ENCODE assay signal across 12 cellular contexts in the genomic region with DNA sequence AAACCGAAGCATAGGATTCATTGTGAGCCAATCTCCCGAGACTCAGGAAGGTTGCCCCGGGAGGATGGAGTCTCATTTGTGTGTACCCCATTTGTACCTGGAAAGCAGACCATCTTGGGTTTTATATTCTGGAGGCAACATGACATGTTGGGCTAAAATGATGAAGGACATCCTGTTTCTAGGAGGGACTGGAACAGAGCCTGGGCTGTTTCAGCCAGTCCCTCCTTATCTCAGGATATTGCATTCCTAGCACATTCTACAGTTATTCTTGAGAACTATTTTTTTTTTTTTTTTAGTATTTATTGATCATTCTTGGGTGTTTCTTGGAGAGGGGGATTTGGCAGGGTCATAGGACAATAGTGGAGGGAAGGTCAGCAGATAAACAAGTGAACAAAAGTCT. TPM values are rescaled to one million over a fixed set of nuclear protein-coding genes. Genes with fewer than 3 reads are reported as not detected.
DNase-seq lines count a peak whose midpoint lies in the region; ATAC-seq and TF ChIP-seq lines count a peak whose summit lies in the region.
"Not testable (repeated sequence)": the region's sequence is repeated elsewhere in the genome, so short reads cannot be mapped to it uniquely, and the experiment has no call there.
"Had no signal": no experiment of that assay in that cellular context is flagged by ENCODE, and none has a peak within 500 bp of the region (broad histone marks: within the 10 kb centered on the region; RNA-seq: fewer than 3 reads in every experiment).

No MANE protein-coding gene starts in this region.

- CTCF ChIA-PET in OCI-LY7 (lab: Charles Lee; ENCODE audit: unreplicated experiment) = not testable (repeated sequence)

- not testable (repeated sequence) for H3K9me3 ChIP-seq in OCI-LY7 (ENCODE audit: low read length); left lung; lower lobe of right lung; thyroid gland; upper lobe of left lung; upper lobe of right lung

- ATAC-seq in left lung (peak; percentile 72), lower lobe of right lung (peak; percentile 57 to 59), upper lobe of left lung (ENCODE audit: low FRiP score in 2 of 2) (peak in 1 of 2 donors; percentile 70)
- not testable (repeated sequence) for ATAC-seq in upper lobe of right lung

- H3K4me3 ChIP-seq in OCI-LY7 (ENCODE audit: low read depth, low read length, poor library complexity, severe bottlenecking); left lung; lower lobe of right lung; thyroid gland (replicated peaks in 1 of 3); upper lobe of left lung; upper lobe of right lung: not testable (repeated sequence)

- not testable (repeated sequence) for H3K27ac ChIP-seq in OCI-LY7 (ENCODE audit: low read depth, low read length, poor library complexity, severe bottlenecking); left lung
- H3K27ac ChIP-seq in lower lobe of right lung (peak overlapping the region; percentile 58), thyroid gland (peak overlapping the region; percentile 60 to 70 (median 66)), upper lobe of left lung (peak overlapping the region; percentile 24 to 51 (median 48)), upper lobe of right lung (peak overlapping the region; percentile 60)

- peaks cover 90% of the 10 kb centered on the region for H3K36me3 ChIP-seq in OCI-LY7 (ENCODE audit: insufficient read depth, low read length)
- peaks cover 0 to 12% of the 10 kb centered on the region in 2 donors for H3K36me3 ChIP-seq in left lung
- not testable (repeated sequence) for H3K36me3 ChIP-seq in lower lobe of right lung, thyroid gland, upper lobe of left lung, upper lobe of right lung

- not testable (repeated sequence) for TF ChIP-seq POLR2A in thyroid gland (IDR thresholded peaks at IDR 0.05); upper lobe of left lung (IDR thresholded peaks at IDR 0.05)

- not testable (repeated sequence) for H2AFZ ChIP-seq in OCI-LY7 (ENCODE audit: low read length)

- not testable (repeated sequence) for H3K9me2 ChIP-seq in OCI-LY7 (ENCODE audit: insufficient read depth, low read length)

- TF ChIP-seq CTCF in OCI-LY7 (conservative IDR thresholded peaks at IDR 0.05; ENCODE audit: low read length); left lung (IDR thresholded peaks at IDR 0.05); lower lobe of right lung (IDR thresholded peaks at IDR 0.05); thyroid gland (IDR thresholded peaks at IDR 0.05); upper lobe of left lung (IDR thresholded peaks at IDR 0.05); upper lobe of right lung (IDR thresholded peaks at IDR 0.05): not testable (repeated sequence)

- intact Hi-C loops in OCI-LY7 (cut with micrococcal nuclease; ENCODE audit: unreplicated experiment); left lung (cut with DNase I); lower lobe of right lung (cut with DNase I); thyroid gland (cut with DNase I); upper lobe of right lung (cut with DNase I): not testable (repeated sequence)

- not testable (repeated sequence) for H3K4me2 ChIP-seq in OCI-LY7 (ENCODE audit: low read length)

- H3K79me2 ChIP-seq in OCI-LY7 (ENCODE audit: insufficient read depth, low read depth, low read length) = peaks cover 86% of the 10 kb centered on the region

- TSS peak; percentile 8 for BruUV-seq in OCI-LY7 (replicated peaks; lab: Mats Ljungman, UMichigan)

- DNase-seq in OCI-LY7 (ENCODE audit: low spot score); left lung; lower lobe of right lung; thyroid gland; upper lobe of left lung; upper lobe of right lung: not testable (repeated sequence)

- H3K27me3 ChIP-seq in left lung; lower lobe of right lung (ENCODE audit: low read depth); thyroid gland; upper lobe of left lung; upper lobe of right lung: not testable (repeated sequence)

- not testable (repeated sequence) for H3K4me1 ChIP-seq in OCI-LY7 (ENCODE audit: insufficient read depth, low read length, poor library complexity, severe bottlenecking); upper lobe of right lung
- peaks cover 0 to 27% of the 10 kb centered on the region in 2 donors for H3K4me1 ChIP-seq in left lung
- H3K4me1 ChIP-seq in lower lobe of right lung = peaks cover 10% of the 10 kb centered on the region
- peaks cover 4 to 16% of the 10 kb centered on the region in 2 donors for H3K4me1 ChIP-seq in thyroid gland
- H3K4me1 ChIP-seq in upper lobe of left lung = peaks cover under 1 to 15% (median 12%) of the 10 kb centered on the region in 4 donors

- POLR2A ChIA-PET in OCI-LY7 (lab: Charles Lee) = not testable (repeated sequence)

- not testable (repeated sequence) for TF ChIP-seq EP300 in upper lobe of left lung (IDR thresholded peaks at IDR 0.05)

- not testable (repeated sequence) for H4K20me1 ChIP-seq in OCI-LY7 (ENCODE audit: insufficient read depth, low read length)

- WGBS in thyroid gland, 2 donors = 83 to 86% methylated on average over 3 of the region's 3 CpGs
- WGBS in upper lobe of left lung, 2 donors = 70 to 83% methylated on average over 3 of the region's 3 CpGs

RNA-seq across cellular contexts. Expression of gene POLD1, which starts 6.1 kb away (rescaled TPM):
- 147 and 233 TPM in 2 replicates for total RNA-seq in OCI-LY7 (2014; rRNA removed; shearing (Covaris generic))
- total RNA-seq in OCI-LY7 (2022) (119 and 127 TPM in 2 replicates), left lung (10 to 100 TPM; 38.3 to 58.3 TPM), lower lobe of right lung (35.1 TPM), thyroid gland (10 to 100 TPM; 12.9 to 27.5 (median 19.0) TPM), upper lobe of left lung (10 to 100 TPM; 20.5 to 66.0 (median 44.0) TPM), upper lobe of right lung (34.4 TPM)

RNA-seq across cellular contexts. Expression of gene NR1H2, which starts 14.0 kb away (rescaled TPM):
- total RNA-seq in OCI-LY7 (2014; rRNA removed; shearing (Covaris generic)) = 52.8 and 65.7 TPM in 2 replicates
- 41.2 and 53.1 TPM in 2 replicates for total RNA-seq in OCI-LY7 (2022)
- total RNA-seq in left lung = 10 to 100 TPM; 77.9 to 78.4 TPM
- 100 TPM for total RNA-seq in lower lobe of right lung
- 100 to 1,000 TPM in 2 of 4 donors, 10 to 100 TPM in 2; 76.4 to 114 (median 100) TPM for total RNA-seq in thyroid gland
- 100 to 1,000 TPM in 4 of 6 donors, 10 to 100 TPM in 2; 98.3 to 170 (median 123) TPM for total RNA-seq in upper lobe of left lung
- total RNA-seq in upper lobe of right lung = 101 TPM

RNA-seq across cellular contexts. Expression of gene NAPSA, which starts 24.9 kb away (rescaled TPM):
- 2.6 and 5.7 TPM in 2 replicates for total RNA-seq in OCI-LY7 (2014; rRNA removed; shearing (Covaris generic))
- total RNA-seq in OCI-LY7 (2022) (15.7 and 30.1 TPM in 2 replicates), left lung (1,000 to 10,000 TPM; 1,284 to 3,296 TPM), lower lobe of right lung (1,633 TPM), thyroid gland (1 to 10 TPM in 2 of 4 donors, under 1 TPM in 2; 0.46 to 3.4 (median 1.5) TPM), upper lobe of left lung (1,000 to 10,000 TPM; 1,043 to 3,140 (median 1,660) TPM), upper lobe of right lung (1,895 TPM)
- total RNA-seq: Daoy had no signal

RNA-seq across cellular contexts. Expression of gene SPIB, which starts 28.4 kb away (rescaled TPM):
- total RNA-seq in OCI-LY7 (2014; rRNA removed; shearing (Covaris generic)) = 122 and 145 TPM in 2 replicates
- total RNA-seq in OCI-LY7 (2022) (99.4 and 101 TPM in 2 replicates), left lung (under 1 TPM; 0.32 to 0.34 TPM), lower lobe of right lung (0.12 TPM), thyroid gland (not detected), upper lobe of left lung (1 to 10 TPM in 1 of 6 donors, under 1 TPM in 3, not detected in 2; 0.13 to 2.1 (median 0.56) TPM), upper lobe of right lung (0.52 TPM)
- total RNA-seq: CD4-positive, alpha-beta memory T cell; CD4-positive, CD25-positive, alpha-beta regulatory T cell; Daoy had no signal

RNA-seq across cellular contexts. Expression of gene MYBPC2, which starts 42.4 kb away (rescaled TPM):
- 10.6 and 15.4 TPM in 2 replicates for total RNA-seq in OCI-LY7 (2014; rRNA removed; shearing (Covaris generic))
- total RNA-seq in OCI-LY7 (2022) (22.2 and 28.2 TPM in 2 replicates), left lung (under 1 TPM in 1 of 2 donors, not detected in 1; 0.16 TPM), lower lobe of right lung (not detected), thyroid gland (under 1 TPM in 1 of 4 donors, not detected in 3; 0.13 TPM), upper lobe of left lung (under 1 TPM in 2 of 6 donors, not detected in 4; 0.09 to 0.17 TPM), upper lobe of right lung (0.12 TPM)
- total RNA-seq: A172; A673; Calu3; CD4-positive, alpha-beta memory T cell; Daoy had no signal

Comparison
In these comparisons a context has a peak if more than half of its experiments do, and no peak if none do; other contexts are left out.
1. RNA of gene NAPSA, which starts 24.9 kb away (total RNA-seq): 1,284 to 3,296 TPM in left lung, 1,895 TPM in upper lobe of right lung (single experiment), 1,043 to 3,140 TPM in upper lobe of left lung and 1,633 TPM in lower lobe of right lung (single experiment); 2.6 to 30.1 TPM in OCI-LY7 and 0.46 to 3.4 TPM in thyroid gland; every median in the first group is over 10 times any median in the second.